ENCODE assay signal across 8 cellular contexts in the genomic region with DNA sequence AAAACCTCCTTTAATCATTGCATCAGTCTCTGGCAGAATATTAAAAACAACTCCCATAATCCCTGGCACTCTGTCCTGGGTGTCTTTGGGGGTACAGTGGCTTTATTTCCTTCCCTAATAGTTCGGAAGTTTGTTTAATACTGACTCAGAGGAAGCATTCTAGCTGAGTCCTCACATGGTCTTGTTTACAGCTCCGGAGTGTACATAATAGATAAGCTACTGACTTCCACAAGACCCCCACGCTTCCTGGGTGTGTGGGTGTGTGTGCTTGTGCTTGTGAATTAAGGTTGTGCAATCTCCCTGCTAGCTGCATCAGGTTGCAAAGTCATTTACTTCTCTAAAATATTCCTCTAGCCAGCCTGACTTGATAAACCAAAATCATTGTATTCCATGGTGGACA.
DNase-seq lines count a peak whose midpoint lies in the region; ATAC-seq and TF ChIP-seq lines count a peak whose summit lies in the region.
"Had no signal": no experiment of that assay in that cellular context is flagged by ENCODE, and none has a peak within 500 bp of the region (broad histone marks: within the 10 kb centered on the region; RNA-seq: fewer than 3 reads in every experiment).

No MANE protein-coding gene starts in this region.

- H3K36me3 Mint-ChIP-seq in MCF 10A (ENCODE audit: insufficient read depth, unreplicated experiment) = no peaks in the 10 kb centered on the region
- H3K36me3 Mint-ChIP-seq in chondrocyte (ENCODE audit: low read depth) = no peaks in the 10 kb centered on the region

- H3K4me3 Mint-ChIP-seq in MCF 10A (ENCODE audit: unreplicated experiment) (peak overlapping the region; percentile 25), chondrocyte (ENCODE audit: unreplicated experiment) (no peak overlapping the region)

- H3K4me1 Mint-ChIP-seq in MCF 10A (ENCODE audit: insufficient read depth, unreplicated experiment) (peaks cover 16% of the 10 kb centered on the region), chondrocyte (ENCODE audit: low read depth) (peaks cover 39% of the 10 kb centered on the region)

- TF ChIP-seq POLR2A in transverse colon (IDR thresholded peaks at IDR 0.05) = no peak

- H3K9me3 Mint-ChIP-seq in MCF 10A (ENCODE audit: unreplicated experiment) = no peaks in the 10 kb centered on the region
- no peaks in the 10 kb centered on the region for H3K9me3 Mint-ChIP-seq in chondrocyte (ENCODE audit: low read depth)

- in situ Hi-C loops in transverse colon (cut with MboI; ENCODE audit: low pct_ligation_motif_present in 1 of 4, low pct_unique_long_range_greater_than_20kb in 1 of 4, low sequenced_read_pairs in 3 of 4) = no loop called here

- no peak overlapping the region for H3K4me3 ChIP-seq in transverse colon

- peak; percentile 66 for DNase-seq in LoVo (ENCODE audit: low spot score)
- DNase-seq in MCF 10A (ENCODE audit: unreplicated experiment) = peak; percentile 74
- peak in 1 of 2 donors; percentile 35 for DNase-seq in left colon
- peak; percentile 18 for DNase-seq in transverse colon
- no peak for DNase-seq in chondrocyte (ENCODE audit: low spot score)
- DNase-seq in activated CD4-positive, alpha-beta T cell treated with anti-CD3 and anti-CD28 coated beads, Interleukin-2, amount 50 U/mL, for 4 hours = no peak

- H3K27ac ChIP-seq in transverse colon = no peak overlapping the region
- H3K27ac ChIP-seq: parathyroid adenoma had no signal

- POLR2A ChIA-PET in MCF 10A (lab: Yijun Ruan, JAX) = interaction anchor here (0.5 to 2.8 kb wide), 12 partner anchors 8 to 605 kb away, joined by 3 to 23 read pairs (median 4); no protein-coding TSS in a partner anchor

- WGBS in transverse colon (ENCODE audit: low coverage in 1 of 2), 2 donors = 19 to 21% methylated on average over 3 of the region's 3 CpGs

- H3K27me3 ChIP-seq in transverse colon = no peaks in the 10 kb centered on the region

- H3K27me3 Mint-ChIP-seq in MCF 10A (ENCODE audit: insufficient read depth, unreplicated experiment) (no peaks in the 10 kb centered on the region), chondrocyte (ENCODE audit: low read depth) (peaks cover 2% of the 10 kb centered on the region)

- no TSS peak for BruUV-seq in MCF 10A (replicated peaks; lab: Mats Ljungman, UMichigan)

- H3K27ac Mint-ChIP-seq in MCF 10A (ENCODE audit: low read depth, unreplicated experiment) (peak overlapping the region; percentile 66), chondrocyte (ENCODE audit: unreplicated experiment) (no peak overlapping the region)

- TF ChIP-seq CTCF in MCF 10A (IDR thresholded peaks at IDR 0.05; ENCODE audit: unreplicated experiment) = no peak
- TF ChIP-seq CTCF in transverse colon (IDR thresholded peaks at IDR 0.05) = no peak
- TF ChIP-seq CTCF in chondrocyte (IDR thresholded peaks at IDR 0.05) = no peak

- no peak for TF ChIP-seq EP300 in transverse colon (IDR thresholded peaks at IDR 0.05; ENCODE audit: low read depth)

- peaks cover 0 to 23% (median 3%) of the 10 kb centered on the region in 4 donors for H3K4me1 ChIP-seq in transverse colon
- H3K4me1 ChIP-seq: parathyroid adenoma had no signal

- no peaks in the 10 kb centered on the region for H3K9me3 ChIP-seq in transverse colon

- no peaks in the 10 kb centered on the region for H3K36me3 ChIP-seq in transverse colon

- CTCF ChIA-PET in MCF 10A (lab: Yijun Ruan, JAX) = interaction anchor here (0.7 kb wide), 2 partner anchors 450 to 543 kb away, joined by 3 read pairs; no protein-coding TSS in a partner anchor

- intact Hi-C loops in MCF 10A (cut with micrococcal nuclease) = no loop called here
- intact Hi-C loops in left colon (cut with DNase I, micrococcal nuclease) = no loop called here
- intact Hi-C loops in transverse colon (cut with DNase I; ENCODE audit: low total_unique reads) = no loop called here

- ATAC-seq in left colon (peak; percentile 34), HG03378 (IDR thresholded peaks at IDR 0.05; ENCODE audit: unreplicated experiment) (no peak)

Comparison
In these comparisons a context has a peak if more than half of its experiments do, and no peak if none do; other contexts are left out.
1. DNase-seq: peak in LoVo (single experiment), MCF 10A (single experiment) and transverse colon (single experiment); none in chondrocyte (single experiment) and activated CD4-positive, alpha-beta T cell treated with anti-CD3 and anti-CD28 coated beads, Interleukin-2, amount 50 U/mL, for 4 hours (0 of 2).